Comparison of ENCODE assay signal across 12 cellular contexts in genomic region chr2:213157242-213157641, GRCh38. TPM values are rescaled to one million over a fixed set of nuclear protein-coding genes. Genes with fewer than 3 reads are reported as not detected.
DNase-seq lines count a peak whose midpoint lies in the region; ATAC-seq, FAIRE-seq and TF ChIP-seq lines count a peak whose summit lies in the region.
"Had no signal": no experiment of that assay in that cellular context is flagged by ENCODE, and none has a peak within 500 bp of the region (broad histone marks: within the 10 kb centered on the region; RNA-seq: fewer than 3 reads in every experiment).

No MANE protein-coding gene starts in this region.

- ATAC-seq in GM18861 (IDR thresholded peaks at IDR 0.05; ENCODE audit: unreplicated experiment) = peak; percentile 61
- peak; percentile 84 for ATAC-seq in GM21717 (IDR thresholded peaks at IDR 0.05; ENCODE audit: unreplicated experiment)
- ATAC-seq in HG03354 (IDR thresholded peaks at IDR 0.05; ENCODE audit: poor library complexity, severe bottlenecking, unreplicated experiment) = peak; percentile 85
- no peak for ATAC-seq in HepG2

- no peak overlapping the region for H3K4me3 ChIP-seq in HepG2 (replicated peaks in 1 of 3; ENCODE audit: insufficient read depth in 1 of 3, low read depth in 2 of 3, low read length in 3 of 3)
- no peak overlapping the region for H3K4me3 ChIP-seq in WERI-Rb-1 (ENCODE audit: low read depth, low read length)
- H3K4me3 ChIP-seq: ovary had no signal

- in situ Hi-C loops in HepG2 (cut with HindIII; ENCODE audit: extremely low pct_ligation_motif_present, low pct_unique_long_range_greater_than_20kb) = loop anchor here (10.0 kb wide), 1 partner anchor 382 kb away; no protein-coding TSS in a partner anchor

- H3K4me1 Mint-ChIP-seq in activated CD4-positive, alpha-beta T cell treated with anti-CD3 and anti-CD28 coated beads, Interleukin-2, amount 10 ng/mL, durations not matched to agents 7 days and 5 days = peaks cover 9% of the 10 kb centered on the region

- FAIRE-seq in HepG2 (lab: Jason Lieb, UNC) = no peak

- CTCF ChIA-PET in HepG2 (lab: Yijun Ruan, JAX; ENCODE audit: low intra/inter-chr PET ratio, low total read pairs) = no interaction called here
- CTCF ChIA-PET in activated CD4-positive, alpha-beta T cell treated with anti-CD3 and anti-CD28 coated beads, Interleukin-2, amount 10 ng/mL, durations not matched to agents 7 days and 5 days (lab: Charles Lee) = no interaction called here

- H3K27me3 Mint-ChIP-seq in activated CD4-positive, alpha-beta T cell treated with anti-CD3 and anti-CD28 coated beads, Interleukin-2, amount 10 ng/mL, durations not matched to agents 7 days and 5 days = peaks cover 21% of the 10 kb centered on the region

- H4K20me1 ChIP-seq in HepG2 (ENCODE audit: insufficient read depth, low read length) = no peaks in the 10 kb centered on the region

- BruUV-seq in HepG2 (replicated peaks; lab: Mats Ljungman, UMichigan) = no TSS peak

- H3K27me3 ChIP-seq in HepG2 (ENCODE audit: control insufficient read depth in 1 of 2, insufficient read depth in 2 of 2, low read length in 2 of 2) (0 out of 5 replicates have a peak, but pooled peaks cover 0 to 3% of the 10 kb centered on the region in 2 experiments), WERI-Rb-1 (ENCODE audit: insufficient read depth, low read depth, severe bottlenecking) (no peaks in the 10 kb centered on the region)
- H3K27me3 ChIP-seq: ovary had no signal

- no peak for TF ChIP-seq RAD21 in HepG2 (CRISPR knock-in tag; IDR thresholded peaks at IDR 0.05)

- H2AFZ ChIP-seq in HepG2 (ENCODE audit: low read length) = no peak overlapping the region

- TF ChIP-seq POLR2A in HepG2 (IDR thresholded peaks at IDR 0.05; ENCODE audit: insufficient read depth in 1 of 2, low read depth in 2 of 2, low read length in 2 of 2) = no peak

- POLR2A ChIA-PET in HepG2 (lab: Yijun Ruan, JAX) = no interaction called here
- POLR2A ChIA-PET in activated CD4-positive, alpha-beta T cell treated with anti-CD3 and anti-CD28 coated beads, Interleukin-2, amount 10 ng/mL, durations not matched to agents 7 days and 5 days (lab: Charles Lee) = no interaction called here

- no peaks in the 10 kb centered on the region for H3K9me3 Mint-ChIP-seq in activated CD4-positive, alpha-beta T cell treated with anti-CD3 and anti-CD28 coated beads, Interleukin-2, amount 10 ng/mL, durations not matched to agents 7 days and 5 days
- H3K9me3 Mint-ChIP-seq: activated naive CD4-positive, alpha-beta T cell treated with anti-CD3 and anti-CD28 coated beads, Interleukin-2, amount 50 U/mL, for 24 hours had no signal

- TF ChIP-seq EP300 in HepG2 (IDR thresholded peaks at IDR 0.05; ENCODE audit: low read depth in 2 of 2, low read length in 2 of 2) = no peak
- TF ChIP-seq EP300 in HepG2 (CRISPR knock-in tag; IDR thresholded peaks at IDR 0.05; ENCODE audit: borderline replicate concordance) = no peak

- no peaks in the 10 kb centered on the region for H3K36me3 Mint-ChIP-seq in activated CD4-positive, alpha-beta T cell treated with anti-CD3 and anti-CD28 coated beads, Interleukin-2, amount 10 ng/mL, durations not matched to agents 7 days and 5 days (ENCODE audit: low read depth)
- H3K36me3 Mint-ChIP-seq: activated naive CD4-positive, alpha-beta T cell treated with anti-CD3 and anti-CD28 coated beads, Interleukin-2, amount 50 U/mL, for 24 hours had no signal

- no peaks in the 10 kb centered on the region for H3K79me2 ChIP-seq in HepG2 (ENCODE audit: insufficient read depth, low read length)

- no peak for DNase-seq in HepG2 (ENCODE audit: low spot score)
- no peak for DNase-seq in NOMO-1 treated with DMSO at 0.1 percent for 48 hours (lab: John Stamatoyannopoulos, UW; ENCODE audit: unreplicated experiment)
- no peak for DNase-seq in activated CD4-positive, alpha-beta T cell treated with anti-CD3 and anti-CD28 coated beads, Interleukin-2, amount 10 ng/mL, durations not matched to agents 7 days and 5 days
- DNase-seq in WERI-Rb-1 = no peak
- no peak for DNase-seq in mesenteric fat pad (ENCODE audit: low spot score)
- DNase-seq: DMS153, NCI-H2227 treated with DMSO at 0.1 percent for 48 hours, ovary had no signal

- H3K4me2 ChIP-seq in HepG2 (ENCODE audit: low read depth, low read length) = no peak overlapping the region

- H3K9ac ChIP-seq in HepG2 (ENCODE audit: insufficient read depth, low read depth, low read length) = no peak overlapping the region

- H3K27ac Mint-ChIP-seq in activated CD4-positive, alpha-beta T cell treated with anti-CD3 and anti-CD28 coated beads, Interleukin-2, amount 10 ng/mL, durations not matched to agents 7 days and 5 days = no peak overlapping the region
- H3K27ac Mint-ChIP-seq: activated naive CD4-positive, alpha-beta T cell treated with anti-CD3 and anti-CD28 coated beads, Interleukin-2, amount 50 U/mL, for 24 hours had no signal

- H3K27ac ChIP-seq in HepG2 (ENCODE audit: extremely low read length, insufficient read depth, low read length) (no peak overlapping the region), WERI-Rb-1 (no peak overlapping the region)
- H3K27ac ChIP-seq: ovary had no signal

- H3K36me3 ChIP-seq in HepG2 (replicated peaks in 1 of 2; ENCODE audit: control insufficient read depth in 1 of 2, insufficient read depth in 2 of 2, low read length in 2 of 2) (no peaks in the 10 kb centered on the region), WERI-Rb-1 (no peaks in the 10 kb centered on the region)
- H3K36me3 ChIP-seq: ovary had no signal

- WGBS in HepG2 (ENCODE audit: low lambda C conversion rate) = 18% methylated on average over 3 of the region's 3 CpGs

- H3K4me3 Mint-ChIP-seq in activated CD4-positive, alpha-beta T cell treated with anti-CD3 and anti-CD28 coated beads, Interleukin-2, amount 10 ng/mL, durations not matched to agents 7 days and 5 days = no peak overlapping the region
- H3K4me3 Mint-ChIP-seq: activated naive CD4-positive, alpha-beta T cell treated with anti-CD3 and anti-CD28 coated beads, Interleukin-2, amount 50 U/mL, for 24 hours had no signal

- intact Hi-C loops in HepG2 (cut with micrococcal nuclease; ENCODE audit: unreplicated experiment) = no loop called here

- H3K9me3 ChIP-seq in HepG2 (ENCODE audit: low read length) = no peaks in the 10 kb centered on the region
- no peaks in the 10 kb centered on the region for H3K9me3 ChIP-seq in WERI-Rb-1 (ENCODE audit: severe bottlenecking)
- H3K9me3 ChIP-seq: ovary had no signal

- 0 out of 2 replicates have a peak, but pooled peaks cover 5% of the 10 kb centered on the region for H3K4me1 ChIP-seq in HepG2 (ENCODE audit: insufficient read depth, low read length)

- TF ChIP-seq CTCF in HepG2 (CRISPR knock-in tag; IDR thresholded peaks at IDR 0.05) (no peak), WERI-Rb-1 (IDR thresholded peaks at IDR 0.05; ENCODE audit: low read depth, low read length) (no peak)

TF ChIP-seq in HepG2, 621 proteins besides CTCF, POLR2A, EP300 and RAD21:
- TF ChIP-seq CCDC6 (CRISPR knock-in tag; IDR thresholded peaks at IDR 0.05) (no peak), CREB1 (IDR thresholded peaks at IDR 0.05) (peak; percentile 76), CREB1 (CRISPR knock-in tag; IDR thresholded peaks at IDR 0.05) (no peak), MYPOP (CRISPR knock-in tag; IDR thresholded peaks at IDR 0.05) (no peak), ATF7 (IDR thresholded peaks at IDR 0.05) (peak; percentile 61), ATF7 (CRISPR knock-in tag; IDR thresholded peaks at IDR 0.05) (no peak)
TF ChIP-seq in HepG2: peak in this region for 2.

RNA-seq across cellular contexts. Expression of gene IKZF2, which starts 5.8 kb away (rescaled TPM):
- total RNA-seq in HepG2 (2016; rRNA removed; fragmentation: Illumina TruSeq; extraction: Trizol) (0.60 and 0.86 TPM in 2 replicates), mesenteric fat pad (7.6 TPM)
- under 0.01 and 0.26 TPM in 2 replicates for total RNA-seq in HepG2 (2016; cell fraction: cytosol; rRNA removed; fragmentation: Illumina TruSeq; extraction: Trizol; ENCODE audit: low read depth)
- total RNA-seq in HepG2 (2016; cell fraction: insoluble cytoplasmic fraction; rRNA removed; fragmentation: Illumina TruSeq; extraction: Trizol) = 0.83 and 0.97 TPM in 2 replicates
- 0.22 and 0.28 TPM in 2 replicates for total RNA-seq in HepG2 (2016; cell fraction: membrane; rRNA removed; fragmentation: Illumina TruSeq; extraction: Trizol)
- total RNA-seq in HepG2 (2016; cell fraction: nucleus; rRNA removed; fragmentation: Illumina TruSeq; extraction: Trizol) = 1.8 and 2.1 TPM in 2 replicates
- polyA plus RNA-seq in HepG2 (2011; rRNA removed) = 0.18 and 0.35 TPM in 2 replicates
- polyA plus RNA-seq in HepG2 (2011; cell fraction: cytosol; rRNA removed) = 0.13 and 0.22 TPM in 2 replicates
- polyA plus RNA-seq in HepG2 (2011; cell fraction: nucleus; rRNA removed) = 0.13 and 0.45 TPM in 2 replicates
- 0.09 and 0.27 TPM in 2 replicates for polyA plus RNA-seq in HepG2 (2012)
- polyA plus RNA-seq in HepG2 (2016; cell fraction: cytosol; fragmentation: Illumina TruSeq; extraction: Trizol; ENCODE audit: low read depth) = 0.09 and 0.10 TPM in 2 replicates
- polyA plus RNA-seq in HepG2 (2016; cell fraction: insoluble cytoplasmic fraction; fragmentation: Illumina TruSeq; extraction: Trizol; ENCODE audit: low read depth) = 0.30 and 0.37 TPM in 2 replicates
- 0.06 and 0.23 TPM in 2 replicates for polyA plus RNA-seq in HepG2 (2016; cell fraction: membrane; fragmentation: Illumina TruSeq; extraction: Trizol; ENCODE audit: low read depth)
- 0.15 and 0.36 TPM in 2 replicates for polyA plus RNA-seq in HepG2 (2016; cell fraction: nucleus; fragmentation: Illumina TruSeq; extraction: Trizol; ENCODE audit: insufficient read depth, low read depth)
- 1.7 and 5.0 TPM in 2 replicates for polyA minus RNA-seq in HepG2 (2011; rRNA and poly(A)+ RNA removed; ENCODE audit: low replicate concordance)
- 0.88 and 0.99 TPM in 2 replicates for polyA minus RNA-seq in HepG2 (2011; cell fraction: cytosol; rRNA and poly(A)+ RNA removed)
- polyA minus RNA-seq in HepG2 (2011; cell fraction: nucleus; rRNA and poly(A)+ RNA removed) = 1.7 and 3.2 TPM in 2 replicates
- total RNA-seq in activated CD4-positive, alpha-beta T cell treated with anti-CD3 and anti-CD28 coated beads, Interleukin-2, amount 10 ng/mL, durations not matched to agents 7 days and 5 days = 1 to 10 TPM; 5.1 TPM
